In the genomic region with DNA sequence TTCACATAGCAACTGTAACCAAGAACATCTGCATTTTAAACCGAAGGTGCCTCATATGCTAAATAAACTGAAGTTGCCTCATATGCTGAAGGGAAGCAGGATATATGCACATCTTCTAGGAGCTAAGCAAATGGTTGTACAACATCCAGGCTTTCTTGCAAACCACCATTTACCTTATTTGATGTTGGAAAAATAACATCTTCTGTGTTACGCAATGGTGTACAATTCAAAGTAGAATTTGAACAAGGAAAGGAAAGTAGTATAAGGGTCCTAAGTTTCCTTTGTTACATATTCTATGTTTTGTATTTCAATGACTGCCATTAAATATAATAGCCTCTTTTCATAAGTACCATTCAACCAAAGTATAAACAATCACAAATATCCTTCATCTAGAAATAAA, we compare ENCODE assay signal across 28 cellular contexts.
"Had no signal": no experiment of that assay in that cellular context is flagged by ENCODE, and none has a peak within 500 bp of the region (broad histone marks: within the 10 kb centered on the region; RNA-seq: fewer than 3 reads in every experiment).

No MANE protein-coding gene starts in this region.

- H3K9me3 ChIP-seq: ovary, psoas muscle, spleen, suprapubic skin, testis, tibial artery, transverse colon, upper lobe of right lung, uterus had no signal

- H3K79me2 ChIP-seq: parathyroid adenoma had no signal

- H3K36me3 ChIP-seq: neural progenitor cell, ovary, spleen, suprapubic skin, tibial artery, transverse colon, upper lobe of right lung, uterus had no signal

- H3K4me3 ChIP-seq: neural progenitor cell, ovary, psoas muscle, skin epidermis, smooth muscle cell, spleen, suprapubic skin, testis, tibial artery, transverse colon, upper lobe of right lung, uterus had no signal

- DNase-seq: natural killer cell; occipital lobe; ovary; posterior cingulate gyrus; psoas muscle; right cardiac atrium; spleen; stimulated activated CD4-positive, alpha-beta T cell treated with anti-CD3 and anti-CD28 coated beads, Interleukin-12 subunit alpha, Interleukin-12 subunit beta, amount 100 ng/mL, for 4 hours; stimulated activated CD4-positive, alpha-beta T cell treated with anti-CD3 and anti-CD28 coated beads, Interleukin-1b, Interleukin-23, amount 100 ng/mL, for 48 hours; stimulated activated CD4-positive, alpha-beta T cell treated with anti-CD3 and anti-CD28 coated beads, Interleukin-4, amount 100 ng/mL, for 1 hour; stimulated activated CD4-positive, alpha-beta T cell treated with anti-CD3 and anti-CD28 coated beads, Interleukin-4, amount 100 ng/mL, for 4 hours; stimulated activated CD8-positive, alpha-beta memory T cell treated with anti-CD3 and anti-CD28 coated beads, Interleukin-4, amount 100 ng/mL, for 48 hours; stimulated activated naive CD4-positive, alpha-beta T cell; stimulated activated naive CD8-positive, alpha-beta T cell treated with anti-CD3 and anti-CD28 coated beads, Interleukin-15, amount 100 ng/mL, for 72 hours; stimulated activated naive CD8-positive, alpha-beta T cell treated with anti-CD3 and anti-CD28 coated beads, Interleukin-15, Interleukin-2, amounts not matched to agents 100 U/mL and 50 U/mL, for 24 hours; substantia nigra; testis; tibial artery; transverse colon; upper lobe of right lung; uterus had no signal

- H3K4me1 ChIP-seq: neural progenitor cell, parathyroid adenoma, psoas muscle, spleen, suprapubic skin, testis, tibial artery, transverse colon, upper lobe of right lung, uterus had no signal

- ATAC-seq: natural killer cell; psoas muscle; right cardiac atrium; sciatic nerve; stimulated activated memory B cell treated with anti-CD40 and anti-IgM and Interleukin-4, amounts not matched to agents 10 μg/mL and 1 μg/mL and 100 μg/mL, for 72 hours; stimulated activated naive CD8-positive, alpha-beta T cell treated with anti-CD3 and anti-CD28 coated beads, Interleukin-15, amount 100 ng/mL, for 72 hours; stimulated activated naive CD8-positive, alpha-beta T cell treated with anti-CD3 and anti-CD28 coated beads, Interleukin-15, Interleukin-2, amounts not matched to agents 100 U/mL and 50 U/mL, for 24 hours; upper lobe of right lung had no signal

- H3K27me3 ChIP-seq: neural progenitor cell, ovary, suprapubic skin, testis, tibial artery, transverse colon, upper lobe of right lung, uterus had no signal

- H2AFZ ChIP-seq: neural progenitor cell, parathyroid adenoma had no signal

- H3K4me2 ChIP-seq: neural progenitor cell, smooth muscle cell had no signal

- H3K27ac ChIP-seq: neural progenitor cell, ovary, parathyroid adenoma, psoas muscle, skin epidermis, spleen, suprapubic skin, testis, tibial artery, transverse colon, upper lobe of right lung, uterus had no signal

- H3K9ac ChIP-seq: neural progenitor cell, parathyroid adenoma had no signal
